9 cellular contexts compared by ENCODE assay signal in genomic region chr14:35398095-35398584, GRCh38. TPM values are rescaled to one million over a fixed set of nuclear protein-coding genes. Genes with fewer than 3 reads are reported as not detected.
A peak's percentile ranks its signal among the peaks of the same experiment; 100 is the strongest.
DNase-seq lines count a peak whose midpoint lies in the region; ATAC-seq, FAIRE-seq and TF ChIP-seq lines count a peak whose summit lies in the region.
"Had no signal": no experiment of that assay in that cellular context is flagged by ENCODE, and none has a peak within 500 bp of the region (broad histone marks: within the 10 kb centered on the region; RNA-seq: fewer than 3 reads in every experiment).

No MANE protein-coding gene starts in this region.

- no peaks in the 10 kb centered on the region for H3K79me2 ChIP-seq in H9 (ENCODE audit: insufficient read depth, low read length)

- H3K36me3 ChIP-seq in small intestine (ENCODE audit: control insufficient read depth in 2 of 2, insufficient read depth in 2 of 2, low read length in 2 of 2): peaks cover 11 to 22% of the 10 kb centered on the region in 2 donors

- H3K27ac Mint-ChIP-seq in H9 (peak overlapping the region in 2 of 3 experiments; percentile 54 to 90; a peak in 5 of 7 replicates), T-helper 17 cell (peak overlapping the region; percentile 100)

- no peak overlapping the region for H3K14ac ChIP-seq in H9 (ENCODE audit: insufficient read depth, low read length)

- H3K9me3 ChIP-seq in H9 (ENCODE audit: control insufficient read depth, low read depth, low read length) (no peaks in the 10 kb centered on the region), T-helper 17 cell (ENCODE audit: control insufficient read depth, low read length, poor library complexity, severe bottlenecking) (peaks cover 2% of the 10 kb centered on the region), small intestine (ENCODE audit: control insufficient read depth, low read depth) (no peaks in the 10 kb centered on the region)

- peaks cover 45 to 46% of the 10 kb centered on the region in 2 experiments for H3K4me1 Mint-ChIP-seq in H9
- H3K4me1 Mint-ChIP-seq in T-helper 17 cell: peaks cover 45% of the 10 kb centered on the region

- no peak overlapping the region for H2AK5ac ChIP-seq in H9 (ENCODE audit: insufficient read length, low read length)

- H3K27me3 Mint-ChIP-seq in H9 (ENCODE audit: low read depth) (no peaks in the 10 kb centered on the region), T-helper 17 cell (no peaks in the 10 kb centered on the region)

- intact Hi-C loops in Right ventricle myocardium superior (cut with DNase I): no loop called here

- H3K18ac ChIP-seq in H9 (ENCODE audit: insufficient read length, low read depth, low read length): no peak overlapping the region

- no peak overlapping the region for H2BK120ac ChIP-seq in H9 (ENCODE audit: low read depth, low read length, poor library complexity, severe bottlenecking)

- H3K27ac ChIP-seq in H9 (ENCODE audit: insufficient read length, low read depth, low read length) (peak overlapping the region; percentile 66), small intestine (ENCODE audit: low read depth in 1 of 2, low read length in 1 of 2) (peak overlapping the region; percentile 65 to 91)

- H4K20me1 ChIP-seq in H9 (ENCODE audit: control insufficient read depth, insufficient read depth, insufficient read length): no peaks in the 10 kb centered on the region

- no peak overlapping the region for H3K23ac ChIP-seq in H9 (ENCODE audit: insufficient read length, low read depth, low read length)

- no peak overlapping the region for H4K5ac ChIP-seq in H9 (ENCODE audit: insufficient read length, low read depth, low read length)

- no peak overlapping the region for H3K56ac ChIP-seq in H9 (ENCODE audit: insufficient read length, low read depth, low read length)

- H3K4me2 ChIP-seq in H9 (ENCODE audit: insufficient read depth, insufficient read length, low read length): peak overlapping the region; percentile 22

- H3K9ac ChIP-seq in H9 (ENCODE audit: extremely low read depth, insufficient read length, low read length): no peak overlapping the region

- H4K8ac ChIP-seq in H9 (replicated peaks; ENCODE audit: insufficient read length, low read depth, low read length): no peak overlapping the region

- TF ChIP-seq CTCF in H9 (conservative IDR thresholded peaks at IDR 0.05): no peak

- no peak for FAIRE-seq in small intestine (lab: Jason Lieb, UNC)

- no peak overlapping the region for H2BK15ac ChIP-seq in H9 (ENCODE audit: low read depth, low read length)

- no peak overlapping the region for H2BK12ac ChIP-seq in H9 (ENCODE audit: insufficient read length, low read depth, low read length)

- no peaks in the 10 kb centered on the region for H3K23me2 ChIP-seq in H9 (ENCODE audit: insufficient read length, low read depth, low read length, poor library complexity, severe bottlenecking)

- H3K4ac ChIP-seq in H9 (ENCODE audit: low read depth, low read length): no peak overlapping the region

- H2AFZ ChIP-seq in H9 (ENCODE audit: low read length): no peak overlapping the region

- DNase-seq in H9 (no peak), T-helper 17 cell (no peak), Right ventricle myocardium superior (no peak), small intestine (peak; percentile 82), MV-4-11 (lab: John Stamatoyannopoulos, UW) (no peak)
- DNase-seq: kidney glomerular epithelial cell had no signal

- no peaks in the 10 kb centered on the region for H3K9me3 Mint-ChIP-seq in H9

- H3K4me1 ChIP-seq in H9 (ENCODE audit: insufficient read depth, low read length) (peaks cover 3% of the 10 kb centered on the region), small intestine (ENCODE audit: control insufficient read depth in 2 of 2, insufficient read depth in 1 of 2, low read depth in 1 of 2, low read length in 1 of 2) (peaks cover 9 to 11% of the 10 kb centered on the region in 2 donors)

- no peak overlapping the region for H2BK20ac ChIP-seq in H9 (ENCODE audit: low read depth, low read length, poor library complexity, severe bottlenecking)

- no peak overlapping the region for H3T11ph ChIP-seq in H9 (ENCODE audit: low read length)

- H3K27me3 ChIP-seq in H9 (ENCODE audit: insufficient read depth, low read length): no peaks in the 10 kb centered on the region
- H3K27me3 ChIP-seq in small intestine (ENCODE audit: control insufficient read depth in 2 of 2, insufficient read depth in 2 of 2, low read length in 2 of 2): no peaks in the 10 kb centered on the region

- no peak overlapping the region for H3K4me3 ChIP-seq in small intestine (ENCODE audit: low read depth in 1 of 2, low read length in 2 of 2)

- H3K79me1 ChIP-seq in H9 (ENCODE audit: insufficient read depth, low read depth, low read length, poor library complexity, severe bottlenecking): no peaks in the 10 kb centered on the region

- no peak overlapping the region for H4K91ac ChIP-seq in H9 (ENCODE audit: insufficient read length, low read depth, low read length)

- no CpG with 5 or more reads among the region's 3 CpGs for WGBS in H9 (ENCODE audit: extremely low coverage, insufficient read length, low lambda C conversion rate)
- WGBS in small intestine, 3 donors: 15 to 34% (median 22%) methylated on average over 3 of the region's 3 CpGs

- H3K4me3 Mint-ChIP-seq in H9 (no peak overlapping the region), T-helper 17 cell (peak overlapping the region; percentile 57)

- ATAC-seq in T-helper 17 cell (no peak), Right ventricle myocardium superior (ENCODE audit: poor library complexity) (peak; percentile 14), HG03432 (IDR thresholded peaks at IDR 0.05; ENCODE audit: unreplicated experiment) (no peak), HG03460 (IDR thresholded peaks at IDR 0.05; ENCODE audit: unreplicated experiment) (no peak), HG03469 (IDR thresholded peaks at IDR 0.05; ENCODE audit: unreplicated experiment) (no peak)

- H3K36me3 Mint-ChIP-seq in H9 (ENCODE audit: insufficient read depth in 1 of 3, low read depth in 3 of 3) (peaks cover 16 to 38% (median 33%) of the 10 kb centered on the region in 3 experiments; a peak in 6 of 7 replicates), T-helper 17 cell (ENCODE audit: low read depth) (no peaks in the 10 kb centered on the region)

- no peak overlapping the region for H2BK5ac ChIP-seq in H9 (ENCODE audit: insufficient read length, low read length)

RNA-seq across cellular contexts. Expression of gene NFKBIA, which starts 6.4 kb away (rescaled TPM):
- total RNA-seq in H9 (2021) (38.4 and 39.1 TPM in 2 replicates), T-helper 17 cell (1,000 to 10,000 TPM; 1,744 to 1,805 TPM), Right ventricle myocardium superior (73.3 TPM)
- 100 to 1,000 TPM; 108 to 173 (median 133) TPM for polyA plus RNA-seq in small intestine

Comparison
In these comparisons a context has a peak if more than half of its experiments do, and no peak if none do; other contexts are left out.
1. RNA of gene NFKBIA, which starts 6.4 kb away (total RNA-seq): 1,744 to 1,805 TPM in T-helper 17 cell; 73.3 TPM in Right ventricle myocardium superior (single experiment) and 38.4 to 39.1 TPM in H9; every median in the first group is over 10 times any median in the second.